Comparison of ENCODE assay signal across 15 cellular contexts in genomic region chr10:79321951-79322350, GRCh38. TPM values are rescaled to one million over a fixed set of nuclear protein-coding genes. Genes with fewer than 3 reads are reported as not detected.
DNase-seq lines count a peak whose midpoint lies in the region; ATAC-seq and TF ChIP-seq lines count a peak whose summit lies in the region.
"Had no signal": no experiment of that assay in that cellular context is flagged by ENCODE, and none has a peak within 500 bp of the region (broad histone marks: within the 10 kb centered on the region; RNA-seq: fewer than 3 reads in every experiment).

No MANE protein-coding gene starts in this region.

- CTCF ChIA-PET in activated CD8-positive, alpha-beta T cell treated with anti-CD3 and anti-CD28 coated beads, Interleukin-2, amount 10 ng/mL, durations not matched to agents 7 days and 5 days (lab: Charles Lee) = interaction anchor here (1.1 to 8.6 kb wide), 5 partner anchors 12 to 53 kb away, joined by 3 to 73 read pairs (median 4); partner anchors contain the start of gene PPIF
- CTCF ChIA-PET in OCI-LY7 (lab: Charles Lee; ENCODE audit: unreplicated experiment) (interaction anchor here (0.6 kb wide), 1 partner anchor 61 kb away, joined by 3 read pairs; no protein-coding TSS in a partner anchor), Calu3 (lab: Charles Lee) (interaction anchor here (1.0 to 1.2 kb wide), 2 partner anchors 20 to 23 kb away, joined by 3 read pairs; no protein-coding TSS in a partner anchor)

- H3K4me1 ChIP-seq in DND-41 (ENCODE audit: insufficient read depth, low read length) (peaks cover 45% of the 10 kb centered on the region), neutrophil (ENCODE audit: control insufficient read depth in 1 of 2, insufficient read depth in 1 of 2, low read depth in 1 of 2, low read length in 1 of 2) (peaks cover 69 to 71% of the 10 kb centered on the region in 2 experiments), OCI-LY7 (ENCODE audit: insufficient read depth, low read length, poor library complexity, severe bottlenecking) (peaks cover 23% of the 10 kb centered on the region)

- peak overlapping the region; percentile 98 for H3K27ac Mint-ChIP-seq in activated CD8-positive, alpha-beta T cell treated with anti-CD3 and anti-CD28 coated beads, Interleukin-2, amount 10 ng/mL, durations not matched to agents 7 days and 5 days
- no peak overlapping the region for H3K27ac Mint-ChIP-seq in Calu3 (ENCODE audit: unreplicated experiment)

- H3K4me3 ChIP-seq in DND-41 (ENCODE audit: low read depth in 1 of 2, low read length in 2 of 2) = no peak overlapping the region
- no peak overlapping the region for H3K4me3 ChIP-seq in neutrophil (ENCODE audit: low read depth in 1 of 2, low read length in 1 of 2)
- no peak overlapping the region for H3K4me3 ChIP-seq in OCI-LY7 (ENCODE audit: low read depth, low read length, poor library complexity, severe bottlenecking)
- H3K4me3 ChIP-seq: lung, SJCRH30, transverse colon had no signal

- peaks cover 15% of the 10 kb centered on the region for H3K36me3 Mint-ChIP-seq in activated CD8-positive, alpha-beta T cell treated with anti-CD3 and anti-CD28 coated beads, Interleukin-2, amount 10 ng/mL, durations not matched to agents 7 days and 5 days (ENCODE audit: low read depth)
- H3K36me3 Mint-ChIP-seq in Calu3 (ENCODE audit: insufficient read depth, unreplicated experiment) = no peaks in the 10 kb centered on the region
- H3K36me3 Mint-ChIP-seq: brain had no signal

- no peaks in the 10 kb centered on the region for H3K36me3 ChIP-seq in DND-41 (ENCODE audit: insufficient read depth, low read length)
- H3K36me3 ChIP-seq in neutrophil = no peaks in the 10 kb centered on the region
- H3K36me3 ChIP-seq in OCI-LY7 (ENCODE audit: insufficient read depth, low read length) = no peaks in the 10 kb centered on the region
- H3K36me3 ChIP-seq: SJCRH30, transverse colon had no signal

- H3K27ac ChIP-seq in DND-41 (ENCODE audit: low read length) (no peak overlapping the region), neutrophil (peak overlapping the region; percentile 81), OCI-LY7 (ENCODE audit: low read depth, low read length, poor library complexity, severe bottlenecking) (no peak overlapping the region)
- H3K27ac ChIP-seq: SJCRH30 had no signal

- peaks cover 80% of the 10 kb centered on the region for H4K20me1 ChIP-seq in DND-41 (ENCODE audit: insufficient read depth, low read length)
- no peaks in the 10 kb centered on the region for H4K20me1 ChIP-seq in OCI-LY7 (ENCODE audit: insufficient read depth, low read length)

- H3K9me3 ChIP-seq in DND-41 (ENCODE audit: insufficient read depth, low read length, severe bottlenecking) (no peaks in the 10 kb centered on the region), neutrophil (no peaks in the 10 kb centered on the region), OCI-LY7 (ENCODE audit: low read length) (no peaks in the 10 kb centered on the region)
- H3K9me3 ChIP-seq: SJCRH30, transverse colon had no signal

- BruUV-seq in OCI-LY7 (replicated peaks; lab: Mats Ljungman, UMichigan) = no TSS peak
- no TSS peak for BruUV-seq in Calu3 (replicated peaks; lab: Mats Ljungman, UMichigan)

- no peak for TF ChIP-seq CTCF in DND-41 (IDR thresholded peaks at IDR 0.05; ENCODE audit: borderline replicate concordance, extremely low read depth, low read length, poor library complexity, severe bottlenecking)
- TF ChIP-seq CTCF in neutrophil (IDR thresholded peaks at IDR 0.05) = no peak
- no peak for TF ChIP-seq CTCF in OCI-LY7 (conservative IDR thresholded peaks at IDR 0.05; ENCODE audit: low read length)
- no peak for TF ChIP-seq CTCF in Calu3 (IDR thresholded peaks at IDR 0.05; ENCODE audit: unreplicated experiment)

- H3K9me3 Mint-ChIP-seq in activated CD8-positive, alpha-beta T cell treated with anti-CD3 and anti-CD28 coated beads, Interleukin-2, amount 10 ng/mL, durations not matched to agents 7 days and 5 days (ENCODE audit: insufficient read depth) = no peaks in the 10 kb centered on the region
- peaks cover 2% of the 10 kb centered on the region for H3K9me3 Mint-ChIP-seq in Calu3 (ENCODE audit: low read depth, unreplicated experiment)
- H3K9me3 Mint-ChIP-seq: brain had no signal

- no peak overlapping the region for H3K4me3 Mint-ChIP-seq in activated CD8-positive, alpha-beta T cell treated with anti-CD3 and anti-CD28 coated beads, Interleukin-2, amount 10 ng/mL, durations not matched to agents 7 days and 5 days
- H3K4me3 Mint-ChIP-seq in Calu3 (ENCODE audit: low read depth, unreplicated experiment) = no peak overlapping the region
- H3K4me3 Mint-ChIP-seq: brain had no signal

- no peaks in the 10 kb centered on the region for H3K27me3 Mint-ChIP-seq in activated CD8-positive, alpha-beta T cell treated with anti-CD3 and anti-CD28 coated beads, Interleukin-2, amount 10 ng/mL, durations not matched to agents 7 days and 5 days (ENCODE audit: low read depth)
- H3K27me3 Mint-ChIP-seq in Calu3 (ENCODE audit: unreplicated experiment) = no peaks in the 10 kb centered on the region
- H3K27me3 Mint-ChIP-seq: brain, naive B cell had no signal

- DNase-seq in NCI-H345 (lab: John Stamatoyannopoulos, UW) (peak; percentile 13), NCI-H345 treated with DMSO at 0.1 percent for 48 hours (lab: John Stamatoyannopoulos, UW; ENCODE audit: unreplicated experiment) (no peak), DND-41 (no peak), NCI-H2081 (lab: John Stamatoyannopoulos, UW) (no peak), OCI-LY7 (ENCODE audit: low spot score) (no peak), Calu3 (no peak)
- DNase-seq in activated CD8-positive, alpha-beta T cell treated with anti-CD3 and anti-CD28 coated beads, Interleukin-2, amount 10 ng/mL, durations not matched to agents 7 days and 5 days = no peak
- DNase-seq: activated gamma-delta T cell treated with Interleukin-2 at 50 U/mL for 16 hours, naive B cell, NCI-H1417, SJCRH30, transverse colon had no signal

- H3K9me2 ChIP-seq in OCI-LY7 (ENCODE audit: insufficient read depth, low read length) = no peaks in the 10 kb centered on the region

- H3K4me2 ChIP-seq in DND-41 (ENCODE audit: insufficient read depth, low read length) (peak overlapping the region; percentile 47; the same call in 1 of the 2 replicates), OCI-LY7 (ENCODE audit: low read length) (no peak overlapping the region)

- POLR2A ChIA-PET in activated CD8-positive, alpha-beta T cell treated with anti-CD3 and anti-CD28 coated beads, Interleukin-2, amount 10 ng/mL, durations not matched to agents 7 days and 5 days (lab: Charles Lee) = interaction anchor here (0.9 to 11.3 kb wide), 7 partner anchors 9 to 77 kb away, joined by 4 to 162 read pairs (median 5); partner anchors contain the start of gene PPIF
- POLR2A ChIA-PET in OCI-LY7 (lab: Charles Lee) = no interaction called here

- no peaks in the 10 kb centered on the region for H3K79me2 ChIP-seq in DND-41 (ENCODE audit: insufficient read depth, low read length)
- no peaks in the 10 kb centered on the region for H3K79me2 ChIP-seq in OCI-LY7 (ENCODE audit: insufficient read depth, low read depth, low read length)

- H2AFZ ChIP-seq in DND-41 (ENCODE audit: low read depth, low read length) (no peak overlapping the region), OCI-LY7 (ENCODE audit: low read length) (no peak overlapping the region)

- H3K27me3 ChIP-seq in DND-41 (ENCODE audit: insufficient read depth, low read length, poor library complexity) = peaks cover 23% of the 10 kb centered on the region
- H3K27me3 ChIP-seq in neutrophil = no peaks in the 10 kb centered on the region
- H3K27me3 ChIP-seq: SJCRH30, transverse colon had no signal

- H3K9ac ChIP-seq in DND-41 (ENCODE audit: low read depth, low read length) = no peak overlapping the region

- H3K4me1 Mint-ChIP-seq in activated CD8-positive, alpha-beta T cell treated with anti-CD3 and anti-CD28 coated beads, Interleukin-2, amount 10 ng/mL, durations not matched to agents 7 days and 5 days (ENCODE audit: low read depth) = peaks cover 82% of the 10 kb centered on the region
- peaks cover 18% of the 10 kb centered on the region for H3K4me1 Mint-ChIP-seq in Calu3 (ENCODE audit: low read depth, unreplicated experiment)

- intact Hi-C loops in OCI-LY7 (cut with micrococcal nuclease; ENCODE audit: unreplicated experiment) = no loop called here
- intact Hi-C loops in Calu3 (cut with micrococcal nuclease; ENCODE audit: unreplicated experiment) = no loop called here

- no peak for ATAC-seq in DND-41 (ENCODE audit: insufficient read depth, low read depth)
- no peak for ATAC-seq in activated CD8-positive, alpha-beta T cell treated with anti-CD3 and anti-CD28 coated beads, Interleukin-2, amount 10 ng/mL, durations not matched to agents 7 days and 5 days

RNA-seq across cellular contexts. Expression of gene PPIF, which starts 25.3 kb away (rescaled TPM):
- total RNA-seq in activated CD8-positive, alpha-beta T cell treated with anti-CD3 and anti-CD28 coated beads, Interleukin-2, amount 10 ng/mL, durations not matched to agents 7 days and 5 days = 10 to 100 TPM; 74.7 to 77.7 TPM
- 44.8 and 55.7 TPM in 2 replicates for total RNA-seq in OCI-LY7 (2014; rRNA removed; shearing (Covaris generic))
- total RNA-seq in OCI-LY7 (2022) = 103 and 121 TPM in 2 replicates
- 77.2 and 86.2 TPM in 2 replicates for total RNA-seq in Calu3 (2022)
